In genomic region chr15:70406624-70407390, GRCh38 we compare ENCODE assay signal across 19 cellular contexts.
DNase-seq lines count a peak whose midpoint lies in the region; ATAC-seq, FAIRE-seq and TF ChIP-seq lines count a peak whose summit lies in the region.
"Had no signal": no experiment of that assay in that cellular context is flagged by ENCODE, and none has a peak within 500 bp of the region (broad histone marks: within the 10 kb centered on the region; RNA-seq: fewer than 3 reads in every experiment).

No MANE protein-coding gene starts in this region.

- no peaks in the 10 kb centered on the region for H3K79me1 ChIP-seq in H1 (ENCODE audit: low read depth, low read length)

- no peaks in the 10 kb centered on the region for H3K79me2 ChIP-seq in H1 (ENCODE audit: control insufficient read depth in 1 of 2, insufficient read depth in 2 of 2, low read length in 2 of 2)

- no peak for TF ChIP-seq POLR2A in H1 (IDR thresholded peaks at IDR 0.05; ENCODE audit: control extremely low read depth in 1 of 2, low read depth in 2 of 2, low read length in 2 of 2)
- no peak for TF ChIP-seq POLR2A in uterus (IDR thresholded peaks at IDR 0.05)

- no peak overlapping the region for H3K56ac ChIP-seq in H1 (replicated peaks; ENCODE audit: insufficient read length, low read depth, low read length)

- no peaks in the 10 kb centered on the region for H4K20me1 ChIP-seq in H1 (replicated peaks in 1 of 2; ENCODE audit: control insufficient read depth in 1 of 2, insufficient read depth in 2 of 2, low read length in 2 of 2)

- no peak for TF ChIP-seq EP300 in H1 (IDR thresholded peaks at IDR 0.05; ENCODE audit: borderline replicate concordance in 1 of 2, low read depth in 2 of 2, low read length in 2 of 2)

- no peak overlapping the region for H2AK5ac ChIP-seq in H1 (ENCODE audit: low read depth, low read length)

- no peak for FAIRE-seq in H1 (lab: Jason Lieb, UNC)

- no peak overlapping the region for H2AFZ ChIP-seq in H1 (ENCODE audit: low read length)

- H3K4ac ChIP-seq in H1 (replicated peaks; ENCODE audit: insufficient read length, low read depth, low read length): no peak overlapping the region

- H2BK5ac ChIP-seq in H1 (ENCODE audit: low read depth, low read length): peak overlapping the region; percentile 15; the same call in 1 of the 2 replicates

- no peak overlapping the region for H3K14ac ChIP-seq in H1 (ENCODE audit: insufficient read length)

- peak overlapping the region; percentile 13 to 22; a peak in 1 of 4 replicates for H3K4me2 ChIP-seq in H1 (ENCODE audit: insufficient read depth in 1 of 2, low read depth in 2 of 2, low read length in 2 of 2)

- H2BK20ac ChIP-seq in H1 (ENCODE audit: low read length): peak overlapping the region; percentile 28; the same call in 1 of the 2 replicates

- no peak overlapping the region for H4K8ac ChIP-seq in H1 (ENCODE audit: extremely low read depth, insufficient read depth, low read length)

- intact Hi-C loops in uterus (cut with DNase I; ENCODE audit: low total_unique reads): no loop called here
- intact Hi-C loops in ascending aorta (cut with DNase I): no loop called here

- H3K36me3 ChIP-seq in H1 (ENCODE audit: control insufficient read depth in 2 of 4, insufficient read depth in 4 of 4, low read length in 3 of 4): no peaks in the 10 kb centered on the region
- no peaks in the 10 kb centered on the region for H3K36me3 ChIP-seq in uterus
- no peaks in the 10 kb centered on the region for H3K36me3 ChIP-seq in WERI-Rb-1
- H3K36me3 ChIP-seq in ascending aorta: no peaks in the 10 kb centered on the region
- H3K36me3 ChIP-seq: SJSA1 had no signal

- TF ChIP-seq RAD21 in H1 (IDR thresholded peaks at IDR 0.05 in 1 of 2, conservative IDR thresholded peaks at IDR 0.05 in 1 of 2; ENCODE audit: low read depth in 2 of 2, low read length in 2 of 2): no peak

- H2BK12ac ChIP-seq in H1 (ENCODE audit: low read depth, low read length): 0 out of 2 replicates have a peak overlapping the region, but pooled peaks have one; percentile 54

- 67% methylated on average over 11 of the region's 11 CpGs; no CpG with 5 or more reads in 1 of the 2 experiments for WGBS in H1 (ENCODE audit: extremely low coverage in 1 of 2, insufficient coverage in 1 of 2, insufficient read length in 1 of 2, insufficient replicate concordance in 2 of 2, low coverage in 1 of 2, low lambda C conversion rate in 2 of 2, missing lambda C conversion rate in 1 of 2), 2 experiments

- H3K9ac ChIP-seq in H1 (replicated peaks in 1 of 4; ENCODE audit: extremely low read depth in 1 of 4, low read depth in 3 of 4, low read length in 3 of 4): no peak overlapping the region

- H3K18ac ChIP-seq in H1 (ENCODE audit: extremely low read depth, low read length): no peak overlapping the region; the same call in 1 of the 2 replicates

- H3K23ac ChIP-seq in H1 (ENCODE audit: insufficient read length): no peak overlapping the region

- POLR2A ChIA-PET in H1 (lab: Charles Lee; ENCODE audit: partially characterized antibody): no interaction called here

- DNase-seq in NCI-H1417 (lab: John Stamatoyannopoulos, UW) (peak in 2 of 3 experiments; percentile 7 to 20), NCI-H1417 treated with DMSO at 0.1 percent for 48 hours (lab: John Stamatoyannopoulos, UW) (no peak), H1 (ENCODE audit: low read depth in 1 of 2, low spot score in 2 of 2) (no peak), mesenteric fat pad (ENCODE audit: low spot score) (peak; percentile 60), uterus (peak; percentile 32 to 47), WERI-Rb-1 (no peak), ascending aorta (ENCODE audit: low spot score in 2 of 2) (no peak)
- DNase-seq: 8988T, DMS79 treated with DMSO at 0.1 percent for 48 hours, HCEC 1CT, KBM-7, NCI-H1436, NCI-H1930, NCI-H2171 treated with DMSO at 0.1 percent for 48 hours, NCI-H446, NCI-H69 had no signal

- H2BK15ac ChIP-seq in H1 (ENCODE audit: low read length): no peak overlapping the region

- peaks cover 6 to 18% of the 10 kb centered on the region in 2 experiments; a peak in 3 of 4 replicates for H3K9me3 ChIP-seq in H1 (ENCODE audit: insufficient read depth in 2 of 2, low read depth in 1 of 2, low read length in 1 of 2)
- H3K9me3 ChIP-seq in uterus: peaks cover 0 to 11% of the 10 kb centered on the region in 2 donors
- peaks cover 14% of the 10 kb centered on the region for H3K9me3 ChIP-seq in WERI-Rb-1 (ENCODE audit: severe bottlenecking)
- H3K9me3 ChIP-seq in ascending aorta: peaks cover 0 to 6% of the 10 kb centered on the region in 2 donors

- no peaks in the 10 kb centered on the region for H3K23me2 ChIP-seq in H1 (ENCODE audit: low read depth, low read length)

- no peak overlapping the region for H4K5ac ChIP-seq in H1 (ENCODE audit: insufficient read length, low read depth, low read length)

- no peak overlapping the region for H3K4me3 ChIP-seq in H1 (ENCODE audit: extremely low read depth in 1 of 4, insufficient read depth in 2 of 4, low read depth in 3 of 4, low read length in 4 of 4)
- H3K4me3 ChIP-seq in uterus: peak overlapping the region in 1 of 2 donors; percentile 7
- no peak overlapping the region for H3K4me3 ChIP-seq in WERI-Rb-1 (ENCODE audit: low read depth, low read length)
- no peak overlapping the region for H3K4me3 ChIP-seq in ascending aorta
- H3K4me3 ChIP-seq: SJSA1 had no signal

- ATAC-seq in GM21723 (IDR thresholded peaks at IDR 0.05; ENCODE audit: unreplicated experiment): no peak
- ATAC-seq: Panc1 had no signal

- H3K4me1 ChIP-seq in H1 (replicated peaks in 1 of 4; ENCODE audit: control insufficient read depth in 3 of 4, insufficient read depth in 4 of 4, low read length in 3 of 4) (peaks cover 0 to 9% (median 5%) of the 10 kb centered on the region in 4 experiments; a peak in 5 of 7 replicates), uterus (no peaks in the 10 kb centered on the region), ascending aorta (no peaks in the 10 kb centered on the region)
- H3K4me1 ChIP-seq: SJSA1 had no signal

- no peak for TF ChIP-seq CTCF in H1 (IDR thresholded peaks at IDR 0.05; ENCODE audit: control extremely low read depth in 1 of 3, insufficient read depth in 1 of 3, low read depth in 1 of 3, low read length in 3 of 3)
- TF ChIP-seq CTCF in uterus (IDR thresholded peaks at IDR 0.05): no peak
- no peak for TF ChIP-seq CTCF in WERI-Rb-1 (IDR thresholded peaks at IDR 0.05; ENCODE audit: low read depth, low read length)
- no peak for TF ChIP-seq CTCF in ascending aorta (IDR thresholded peaks at IDR 0.05)

- H3K27me3 ChIP-seq in H1 (replicated peaks in 1 of 4; ENCODE audit: control insufficient read depth in 3 of 4, extremely low read depth in 1 of 4, insufficient read depth in 3 of 4, low read length in 3 of 4): no peaks in the 10 kb centered on the region
- H3K27me3 ChIP-seq in uterus: no peaks in the 10 kb centered on the region
- H3K27me3 ChIP-seq in WERI-Rb-1 (ENCODE audit: insufficient read depth, low read depth, severe bottlenecking): no peaks in the 10 kb centered on the region
- H3K27me3 ChIP-seq in ascending aorta: no peaks in the 10 kb centered on the region

- CTCF ChIA-PET in H1 (lab: Charles Lee; ENCODE audit: partially characterized antibody): interaction anchor here (0.6 to 1.6 kb wide), 7 partner anchors 11 to 81 kb away, joined by 3 to 4 read pairs (median 3); no protein-coding TSS in a partner anchor

- H2BK120ac ChIP-seq in H1 (replicated peaks; ENCODE audit: low read depth, low read length): no peak overlapping the region

- no peak overlapping the region for H4K91ac ChIP-seq in H1 (replicated peaks; ENCODE audit: insufficient read length, low read length)

- H3K27ac ChIP-seq in H1 (ENCODE audit: low read depth, low read length) (no peak overlapping the region), uterus (peak overlapping the region; percentile 46 to 69), WERI-Rb-1 (no peak overlapping the region), ascending aorta (no peak overlapping the region)
- H3K27ac ChIP-seq: SJSA1 had no signal

TF ChIP-seq in H1, 55 proteins besides CTCF, POLR2A, EP300 and RAD21:
- TF ChIP-seq BRCA1 (IDR thresholded peaks at IDR 0.05; ENCODE audit: low read depth, low read length) (no peak), POU5F1 (IDR thresholded peaks at IDR 0.05; ENCODE audit: low read depth, low read length) (no peak), KDM1A (IDR thresholded peaks at IDR 0.05; ENCODE audit: borderline replicate concordance, low read length) (no peak), CREB1 (IDR thresholded peaks at IDR 0.05) (no peak), CEBPB (IDR thresholded peaks at IDR 0.05; ENCODE audit: low read depth, low read length) (no peak), CBX5 (IDR thresholded peaks at IDR 0.05; ENCODE audit: low read depth, low read length) (no peak), KDM4A (IDR thresholded peaks at IDR 0.05; ENCODE audit: low read depth, low read length, severe bottlenecking) (no peak), JUND (IDR thresholded peaks at IDR 0.05; ENCODE audit: low read length) (no peak), MAX (IDR thresholded peaks at IDR 0.05) (no peak), MAFK (IDR thresholded peaks at IDR 0.05; ENCODE audit: low read depth, low read length) (no peak), TEAD4 (IDR thresholded peaks at IDR 0.05; ENCODE audit: low read depth, low read length) (no peak), RFX5 (IDR thresholded peaks at IDR 0.05; ENCODE audit: borderline replicate concordance, low read depth, low read length) (no peak), SP1 (IDR thresholded peaks at IDR 0.05; ENCODE audit: low read depth, low read length) (no peak), EZH2 (IDR thresholded peaks at IDR 0.05; ENCODE audit: low read depth, low read length, severe bottlenecking) (no peak)
TF ChIP-seq in H1: peak in this region for 0.

Comparison
In these comparisons a context has a peak if more than half of its experiments do, and no peak if none do; other contexts are left out.
1. DNase-seq: peak in NCI-H1417 (2 of 3), mesenteric fat pad (single experiment) and uterus (2 of 2); none in NCI-H1417 treated with DMSO at 0.1 percent for 48 hours (single experiment), H1 (0 of 2), WERI-Rb-1 (single experiment) and ascending aorta (0 of 2).
2. H3K27ac ChIP-seq: peak in uterus (2 of 2); none in H1 (single experiment), WERI-Rb-1 (single experiment) and ascending aorta (0 of 2).